Comparison of ENCODE assay signal across 31 cellular contexts in the genomic region with DNA sequence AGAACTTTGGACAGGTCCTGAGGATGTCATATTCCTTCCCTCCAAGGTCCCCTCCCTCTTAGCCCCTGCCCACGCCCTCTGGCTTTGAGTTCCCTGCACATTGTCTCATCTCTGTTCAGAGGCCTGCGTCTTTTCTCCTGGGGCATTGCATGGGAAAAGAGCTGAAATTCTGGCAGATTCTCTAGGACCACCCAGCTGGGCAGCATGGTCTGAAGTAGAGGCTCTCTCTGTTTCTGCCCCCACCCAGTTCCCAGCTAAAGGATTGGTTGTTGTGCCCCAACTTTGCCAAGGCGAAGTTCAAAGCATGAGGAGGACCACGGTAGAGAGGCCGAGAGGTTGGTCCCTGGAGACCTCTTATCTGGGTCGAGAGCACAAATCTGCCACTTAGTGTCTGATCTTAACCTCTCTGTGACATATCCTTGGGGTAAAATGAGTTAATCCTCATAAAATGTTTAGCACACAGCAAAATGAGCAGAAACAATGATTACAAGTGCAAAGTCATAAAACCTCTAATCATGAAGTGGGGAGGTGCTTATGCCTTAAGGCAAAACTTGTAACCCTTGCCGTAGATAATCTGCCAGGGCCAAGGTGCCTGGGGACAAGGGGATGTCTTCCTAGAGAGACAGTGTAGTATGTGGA. TPM values are rescaled to one million over a fixed set of nuclear protein-coding genes. Genes with fewer than 3 reads are reported as not detected.
DNase-seq lines count a peak whose midpoint lies in the region; ATAC-seq and TF ChIP-seq lines count a peak whose summit lies in the region.
"Had no signal": no experiment of that assay in that cellular context is flagged by ENCODE, and none has a peak within 500 bp of the region (broad histone marks: within the 10 kb centered on the region; RNA-seq: fewer than 3 reads in every experiment).

No MANE protein-coding gene starts in this region.

- POLR2A ChIA-PET in CD4-positive, alpha-beta memory T cell (lab: Charles Lee; ENCODE audit: partially characterized antibody), result interaction anchor here (4.4 kb wide), 1 partner anchor 192 kb away, joined by 18 read pairs; a partner anchor contains a TSS

- 95% methylated on average over 7 of the region's 7 CpGs for WGBS in GM23248 (ENCODE audit: low coverage in 1 of 2, low lambda C conversion rate in 2 of 2, missing lambda C conversion rate in 2 of 2), 2 experiments

- DNase-seq in GM23248 (peak; percentile 7), NCI-H345 treated with DMSO at 0.1 percent for 48 hours (lab: John Stamatoyannopoulos, UW; ENCODE audit: unreplicated experiment) (no peak)
- DNase-seq in activated T-helper 1 cell treated with anti-CD3 and anti-CD28 coated beads, Interleukin-12 subunit alpha, Interleukin-12 subunit beta, Interleukin-2, Interleukin-4 antibody, amounts not matched to agents 30 ng/mL and 10 ng/mL and 1 ng/mL, durations not matched to agents 14 hours and 24 hours and 36 hours (ENCODE audit: low spot score), result no peak
- no peak for DNase-seq in CD4-positive, alpha-beta memory T cell
- DNase-seq in activated CD8-positive, alpha-beta memory T cell treated with anti-CD3 and anti-CD28 coated beads, Interleukin-2, amount 10 ng/mL, durations not matched to agents 7 days and 5 days, result no peak
- DNase-seq: activated CD4-positive, alpha-beta memory T cell treated with anti-CD3 and anti-CD28 coated beads for 36 hours; activated CD4-positive, alpha-beta T cell treated with anti-CD3 and anti-CD28 coated beads for 1 hour; amygdala; colonic mucosa; COR-L47; effector CD4-positive, alpha-beta T cell; KBM-7; NCI-H1105; NCI-H187; OCI-M1; Right ventricle myocardium superior; stimulated activated CD4-positive, alpha-beta T cell treated with anti-CD3 and anti-CD28 coated beads, Interleukin-4, amount 100 ng/mL, for 1 hour; tibial artery had no signal

- H4K20me1 ChIP-seq in BLaER1 (0 out of 2 replicates have a peak, but pooled peaks cover 5% of the 10 kb centered on the region), GM23248 (ENCODE audit: insufficient read depth) (no peaks in the 10 kb centered on the region)

- H3K9me2 ChIP-seq in GM23248 (ENCODE audit: insufficient read depth), result no peaks in the 10 kb centered on the region

- intact Hi-C loops in activated T-helper 1 cell treated with anti-CD3 and anti-CD28 coated beads, Interleukin-12 subunit alpha, Interleukin-12 subunit beta, Interleukin-2, Interleukin-4 antibody, amounts not matched to agents 30 ng/mL and 10 ng/mL and 1 ng/mL, durations not matched to agents 14 hours and 24 hours and 36 hours (cut with micrococcal nuclease), result no loop called here
- intact Hi-C loops in CD4-positive, alpha-beta memory T cell (cut with micrococcal nuclease), result no loop called here

- H3K9ac ChIP-seq in BLaER1 (no peak overlapping the region), GM23248 (no peak overlapping the region)

- H3K4me3 ChIP-seq in BLaER1 (no peak overlapping the region), GM23248 (no peak overlapping the region)
- H3K4me3 ChIP-seq in CD4-positive, alpha-beta memory T cell (ENCODE audit: low read length in 2 of 2), result no peak overlapping the region
- H3K4me3 ChIP-seq: cardiac muscle cell, colonic mucosa, GM23338, MG63, tibial artery had no signal

- CTCF ChIA-PET in CD4-positive, alpha-beta memory T cell (lab: Charles Lee; ENCODE audit: partially characterized antibody), result no interaction called here
- CTCF ChIA-PET in activated CD8-positive, alpha-beta memory T cell treated with anti-CD3 and anti-CD28 coated beads, Interleukin-2, amount 10 ng/mL, durations not matched to agents 7 days and 5 days (lab: Charles Lee), result no interaction called here

- in situ Hi-C loops in GM23248 (cut with MboI), result no loop called here

- no peak for TF ChIP-seq CTCF in nephron (IDR thresholded peaks at IDR 0.05; ENCODE audit: unreplicated experiment in 3 of 3)

- peaks cover 44% of the 10 kb centered on the region for H3K4me1 ChIP-seq in BLaER1
- peaks cover 25% of the 10 kb centered on the region for H3K4me1 ChIP-seq in GM23248 (ENCODE audit: insufficient read depth)
- H3K4me1 ChIP-seq in CD4-positive, alpha-beta memory T cell (ENCODE audit: insufficient read depth, low read length), result peaks cover 17% of the 10 kb centered on the region
- H3K4me1 ChIP-seq: colonic mucosa had no signal

- no peak for ATAC-seq in activated CD8-positive, alpha-beta memory T cell treated with anti-CD3 and anti-CD28 coated beads, Interleukin-2, amount 10 ng/mL, durations not matched to agents 7 days and 5 days
- no peak for ATAC-seq in GM19452 (IDR thresholded peaks at IDR 0.05; ENCODE audit: unreplicated experiment)
- ATAC-seq: activated naive CD4-positive, alpha-beta T cell treated with anti-CD3 and anti-CD28 coated beads, Interleukin-2, amount 50 U/mL, for 72 hours; GM23338; left lobe of liver; sciatic nerve had no signal

- peaks cover 2% of the 10 kb centered on the region for H3K36me3 Mint-ChIP-seq in activated T-helper 1 cell treated with anti-CD3 and anti-CD28 coated beads, Interleukin-12 subunit alpha, Interleukin-12 subunit beta, Interleukin-2, Interleukin-4 antibody, amounts not matched to agents 30 ng/mL and 10 ng/mL and 1 ng/mL, durations not matched to agents 14 hours and 24 hours and 36 hours (ENCODE audit: low read depth)
- peaks cover 14% of the 10 kb centered on the region for H3K36me3 Mint-ChIP-seq in nephron (ENCODE audit: low read depth)
- peaks cover 5 to 20% of the 10 kb centered on the region in 2 donors for H3K36me3 Mint-ChIP-seq in CD4-positive, alpha-beta memory T cell
- H3K36me3 Mint-ChIP-seq in activated CD8-positive, alpha-beta memory T cell treated with anti-CD3 and anti-CD28 coated beads, Interleukin-2, amount 10 ng/mL, durations not matched to agents 7 days and 5 days, result peaks cover 5% of the 10 kb centered on the region

- H3K9me3 ChIP-seq in BLaER1, result peaks cover 8% of the 10 kb centered on the region
- no peaks in the 10 kb centered on the region for H3K9me3 ChIP-seq in GM23248 (ENCODE audit: low read depth)
- no peaks in the 10 kb centered on the region for H3K9me3 ChIP-seq in CD4-positive, alpha-beta memory T cell (ENCODE audit: control insufficient read depth in 1 of 2, low read length in 2 of 2)
- H3K9me3 ChIP-seq: colonic mucosa, neutrophil, tibial artery had no signal

- H3K4me1 Mint-ChIP-seq in activated T-helper 1 cell treated with anti-CD3 and anti-CD28 coated beads, Interleukin-12 subunit alpha, Interleukin-12 subunit beta, Interleukin-2, Interleukin-4 antibody, amounts not matched to agents 30 ng/mL and 10 ng/mL and 1 ng/mL, durations not matched to agents 14 hours and 24 hours and 36 hours (ENCODE audit: low read depth), result peaks cover 20% of the 10 kb centered on the region
- peaks cover 19% of the 10 kb centered on the region for H3K4me1 Mint-ChIP-seq in nephron
- peaks cover 10 to 24% (median 20%) of the 10 kb centered on the region in 4 donors for H3K4me1 Mint-ChIP-seq in CD4-positive, alpha-beta memory T cell
- peaks cover 18% of the 10 kb centered on the region for H3K4me1 Mint-ChIP-seq in activated CD8-positive, alpha-beta memory T cell treated with anti-CD3 and anti-CD28 coated beads, Interleukin-2, amount 10 ng/mL, durations not matched to agents 7 days and 5 days

- peaks cover 11% of the 10 kb centered on the region; the same call in 1 of the 2 replicates for H3K36me3 ChIP-seq in BLaER1
- no peaks in the 10 kb centered on the region for H3K36me3 ChIP-seq in GM23248 (ENCODE audit: low read depth)
- H3K36me3 ChIP-seq in CD4-positive, alpha-beta memory T cell (ENCODE audit: insufficient read depth, low read length), result no peaks in the 10 kb centered on the region
- H3K36me3 ChIP-seq: cardiac muscle cell, colonic mucosa, MG63, tibial artery had no signal

- peaks cover 6% of the 10 kb centered on the region for H3K9me3 Mint-ChIP-seq in activated T-helper 1 cell treated with anti-CD3 and anti-CD28 coated beads, Interleukin-12 subunit alpha, Interleukin-12 subunit beta, Interleukin-2, Interleukin-4 antibody, amounts not matched to agents 30 ng/mL and 10 ng/mL and 1 ng/mL, durations not matched to agents 14 hours and 24 hours and 36 hours
- H3K9me3 Mint-ChIP-seq in nephron, result peaks cover 4% of the 10 kb centered on the region
- peaks cover 0 to 9% (median 3%) of the 10 kb centered on the region in 8 donors for H3K9me3 Mint-ChIP-seq in CD4-positive, alpha-beta memory T cell
- H3K9me3 Mint-ChIP-seq in activated CD8-positive, alpha-beta memory T cell treated with anti-CD3 and anti-CD28 coated beads, Interleukin-2, amount 10 ng/mL, durations not matched to agents 7 days and 5 days (ENCODE audit: low read depth), result peaks cover 6% of the 10 kb centered on the region
- H3K9me3 Mint-ChIP-seq: GM23338; T-helper 2 cell treated with Interferon-gamma antibody and Interleukin-4, amounts not matched to agents 5 μg/mL and 100 μg/mL, for 36 hours had no signal

- peak overlapping the region; percentile 33 for H3K4me3 Mint-ChIP-seq in activated T-helper 1 cell treated with anti-CD3 and anti-CD28 coated beads, Interleukin-12 subunit alpha, Interleukin-12 subunit beta, Interleukin-2, Interleukin-4 antibody, amounts not matched to agents 30 ng/mL and 10 ng/mL and 1 ng/mL, durations not matched to agents 14 hours and 24 hours and 36 hours
- H3K4me3 Mint-ChIP-seq in nephron, result peak overlapping the region; percentile 26 to 73 (median 40)
- H3K4me3 Mint-ChIP-seq in CD4-positive, alpha-beta memory T cell, result peak overlapping the region in 1 of 8 donors; percentile 35
- H3K4me3 Mint-ChIP-seq in activated CD8-positive, alpha-beta memory T cell treated with anti-CD3 and anti-CD28 coated beads, Interleukin-2, amount 10 ng/mL, durations not matched to agents 7 days and 5 days, result no peak overlapping the region
- H3K4me3 Mint-ChIP-seq: activated CD4-positive, alpha-beta memory T cell treated with anti-CD3 and anti-CD28 coated beads for 36 hours; memory B cell; T-helper 2 cell treated with Interferon-gamma antibody and Interleukin-4, amounts not matched to agents 5 μg/mL and 100 μg/mL, for 36 hours had no signal

- no peak overlapping the region for H3K27ac Mint-ChIP-seq in activated T-helper 1 cell treated with anti-CD3 and anti-CD28 coated beads, Interleukin-12 subunit alpha, Interleukin-12 subunit beta, Interleukin-2, Interleukin-4 antibody, amounts not matched to agents 30 ng/mL and 10 ng/mL and 1 ng/mL, durations not matched to agents 14 hours and 24 hours and 36 hours
- H3K27ac Mint-ChIP-seq in nephron, result no peak overlapping the region
- peak overlapping the region in 1 of 7 donors; percentile 29 for H3K27ac Mint-ChIP-seq in CD4-positive, alpha-beta memory T cell
- no peak overlapping the region for H3K27ac Mint-ChIP-seq in activated CD8-positive, alpha-beta memory T cell treated with anti-CD3 and anti-CD28 coated beads, Interleukin-2, amount 10 ng/mL, durations not matched to agents 7 days and 5 days
- H3K27ac Mint-ChIP-seq: activated CD4-positive, alpha-beta memory T cell treated with anti-CD3 and anti-CD28 coated beads for 36 hours; activated naive CD4-positive, alpha-beta T cell treated with anti-CD3 and anti-CD28 coated beads, Interleukin-2, amount 50 U/mL, for 72 hours; activated T-helper 2 cell treated with anti-CD3 and anti-CD28 coated beads, Interferon-gamma antibody, Interleukin-2, Interleukin-4, amounts not matched to agents 10 μg/mL and 5 μg/mL and 100 μg/mL, durations not matched to agents 14 hours and 24 hours and 36 hours; GM23338; memory B cell; T-helper 2 cell treated with Interferon-gamma antibody and Interleukin-4, amounts not matched to agents 5 μg/mL and 100 μg/mL, for 36 hours had no signal

- H3K27me3 Mint-ChIP-seq in activated T-helper 1 cell treated with anti-CD3 and anti-CD28 coated beads, Interleukin-12 subunit alpha, Interleukin-12 subunit beta, Interleukin-2, Interleukin-4 antibody, amounts not matched to agents 30 ng/mL and 10 ng/mL and 1 ng/mL, durations not matched to agents 14 hours and 24 hours and 36 hours (ENCODE audit: insufficient read depth), result peaks cover 3% of the 10 kb centered on the region
- H3K27me3 Mint-ChIP-seq in nephron (ENCODE audit: low read depth), result peaks cover 9% of the 10 kb centered on the region
- no peaks in the 10 kb centered on the region for H3K27me3 Mint-ChIP-seq in CD4-positive, alpha-beta memory T cell
- no peaks in the 10 kb centered on the region for H3K27me3 Mint-ChIP-seq in activated CD8-positive, alpha-beta memory T cell treated with anti-CD3 and anti-CD28 coated beads, Interleukin-2, amount 10 ng/mL, durations not matched to agents 7 days and 5 days
- H3K27me3 Mint-ChIP-seq: activated CD4-positive, alpha-beta memory T cell treated with anti-CD3 and anti-CD28 coated beads for 36 hours had no signal

- H3K4me2 ChIP-seq in BLaER1, result peak overlapping the region; percentile 51
- H3K4me2 ChIP-seq in GM23248 (ENCODE audit: unreplicated experiment), result no peak overlapping the region
- H3K4me2 ChIP-seq: GM23338 had no signal

- H3K79me2 ChIP-seq in GM23248 (ENCODE audit: insufficient read depth), result no peaks in the 10 kb centered on the region

- H2AFZ ChIP-seq in GM23248, result no peak overlapping the region
- H2AFZ ChIP-seq: GM23338 had no signal

- H3K27ac ChIP-seq in BLaER1 (no peak overlapping the region), GM23248 (peak overlapping the region; percentile 74; the same call in 1 of the 2 replicates)
- H3K27ac ChIP-seq in CD4-positive, alpha-beta memory T cell (ENCODE audit: low read depth, low read length), result no peak overlapping the region
- H3K27ac ChIP-seq: cardiac muscle cell, colonic mucosa, neutrophil, tibial artery had no signal

- peaks cover 18% of the 10 kb centered on the region for H3F3A ChIP-seq in GM23248 (ENCODE audit: insufficient read depth)

- H3K27me3 ChIP-seq in BLaER1 (no peaks in the 10 kb centered on the region), GM23248 (replicated peaks; ENCODE audit: insufficient read depth) (no peaks in the 10 kb centered on the region)
- H3K27me3 ChIP-seq in CD4-positive, alpha-beta memory T cell (ENCODE audit: insufficient read depth, low read length), result no peaks in the 10 kb centered on the region
- H3K27me3 ChIP-seq: colonic mucosa, tibial artery had no signal

RNA-seq across cellular contexts. Expression of a gene that starts 2.4 kb away (rescaled TPM):
- 5.2 and 8.0 TPM in 2 replicates for total RNA-seq in GM23248 (2014; rRNA removed; shearing (Covaris generic))
- polyA plus RNA-seq in GM23248 (2016; fragmentation: Nextera tagmentation; extraction: Ambion mirVana), result 4.0 and 4.7 TPM in 2 replicates
- 7.3 and 7.7 TPM in 2 replicates for total RNA-seq in activated T-helper 1 cell treated with anti-CD3 and anti-CD28 coated beads, Interleukin-12 subunit alpha, Interleukin-12 subunit beta, Interleukin-2, Interleukin-4 antibody, amounts not matched to agents 30 ng/mL and 10 ng/mL and 1 ng/mL, durations not matched to agents 14 hours and 24 hours and 36 hours
- 10 to 100 TPM; 10.0 to 10.8 TPM for total RNA-seq in CD4-positive, alpha-beta memory T cell
- 1 to 10 TPM; 2.8 to 3.1 TPM for polyA plus RNA-seq in CD4-positive, alpha-beta memory T cell
- total RNA-seq in activated CD8-positive, alpha-beta memory T cell treated with anti-CD3 and anti-CD28 coated beads, Interleukin-2, amount 10 ng/mL, durations not matched to agents 7 days and 5 days, result 1 to 10 TPM; 4.0 to 7.8 TPM

RNA-seq across cellular contexts. Expression of a gene that starts 55.4 kb away (rescaled TPM):
- 31.5 and 36.9 TPM in 2 replicates for total RNA-seq in GM23248 (2014; rRNA removed; shearing (Covaris generic))
- 41.6 and 46.1 TPM in 2 replicates for polyA plus RNA-seq in GM23248 (2016; fragmentation: Nextera tagmentation; extraction: Ambion mirVana)
- total RNA-seq in activated T-helper 1 cell treated with anti-CD3 and anti-CD28 coated beads, Interleukin-12 subunit alpha, Interleukin-12 subunit beta, Interleukin-2, Interleukin-4 antibody, amounts not matched to agents 30 ng/mL and 10 ng/mL and 1 ng/mL, durations not matched to agents 14 hours and 24 hours and 36 hours, result 30.0 and 32.0 TPM in 2 replicates
- 10 to 100 TPM; 42.9 to 49.8 TPM for total RNA-seq in CD4-positive, alpha-beta memory T cell
- polyA plus RNA-seq in CD4-positive, alpha-beta memory T cell, result 10 to 100 TPM in 1 of 2 donors, 1 to 10 TPM in 1; 6.2 to 14.2 TPM
- total RNA-seq in activated CD8-positive, alpha-beta memory T cell treated with anti-CD3 and anti-CD28 coated beads, Interleukin-2, amount 10 ng/mL, durations not matched to agents 7 days and 5 days, result 10 to 100 TPM; 29.5 to 40.0 TPM
